In genomic region chr14:38775986-38776385, GRCh38 we compare ENCODE assay signal across 4 cellular contexts.
"Had no signal": no experiment of that assay in that cellular context is flagged by ENCODE, and none has a peak within 500 bp of the region (broad histone marks: within the 10 kb centered on the region; RNA-seq: fewer than 3 reads in every experiment).

No MANE protein-coding gene starts in this region.

- H3K4me3 Mint-ChIP-seq: GM23338, H9 had no signal

- H3K4me2 ChIP-seq: GM23338 had no signal

- H3K9me3 Mint-ChIP-seq: GM23338, H9 had no signal

- DNase-seq: H9, HCEC 1CT, IMR-90 had no signal

- H3K4me3 ChIP-seq: GM23338 had no signal

- ATAC-seq: GM23338 had no signal

- H3K27ac Mint-ChIP-seq: GM23338, H9 had no signal

- H2AFZ ChIP-seq: GM23338 had no signal

- H3K4me1 Mint-ChIP-seq: GM23338 had no signal
